21 cellular contexts compared by ENCODE assay signal in the genomic region with DNA sequence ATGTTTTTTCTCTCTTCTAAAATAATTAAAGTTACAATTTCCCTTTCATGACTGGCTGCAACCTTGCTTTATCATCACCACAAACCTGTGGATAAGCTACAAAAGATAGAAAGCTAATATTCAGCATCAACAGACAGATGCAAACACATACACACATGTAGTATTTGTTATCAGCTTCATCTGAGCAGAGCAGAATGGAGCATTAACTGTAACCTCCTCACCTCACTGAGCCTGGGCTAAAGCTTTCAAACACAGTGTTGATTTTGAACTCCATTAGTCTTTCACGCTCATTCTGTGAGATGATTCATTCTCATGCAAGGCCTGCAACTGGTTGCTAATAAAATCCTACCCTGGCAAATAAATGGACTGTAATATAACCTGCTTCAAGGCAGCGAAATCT.
"Had no signal": no experiment of that assay in that cellular context is flagged by ENCODE, and none has a peak within 500 bp of the region (broad histone marks: within the 10 kb centered on the region; RNA-seq: fewer than 3 reads in every experiment).

No MANE protein-coding gene starts in this region.

- H3K36me3 ChIP-seq: neutrophil, tibial artery had no signal

- ATAC-seq: activated CD4-positive, alpha-beta T cell treated with anti-CD3 and anti-CD28 coated beads for 36 hours; activated CD8-positive, alpha-beta memory T cell treated with anti-CD3 and anti-CD28 coated beads, Interleukin-2, amount 10 ng/mL, durations not matched to agents 7 days and 5 days; activated naive CD8-positive, alpha-beta T cell treated with anti-CD3 and anti-CD28 coated beads, Interleukin-2, amount 50 U/mL, for 24 hours; left colon had no signal

- H3K4me1 ChIP-seq: tibial artery had no signal

- FAIRE-seq: bronchial epithelial cell, frontal cortex, urothelium cell line had no signal

- H3K27ac ChIP-seq: epithelial cell of prostate, neutrophil, tibial artery had no signal

- H3K27me3 ChIP-seq: neutrophil, tibial artery had no signal

- DNase-seq: activated CD4-positive, alpha-beta memory T cell treated with anti-CD3 and anti-CD28 coated beads for 36 hours; activated CD4-positive, alpha-beta T cell treated with anti-CD3 and anti-CD28 coated beads for 36 hours; activated CD8-positive, alpha-beta memory T cell treated with anti-CD3 and anti-CD28 coated beads, Interleukin-2, amount 10 ng/mL, durations not matched to agents 7 days and 5 days; activated naive CD4-positive, alpha-beta T cell treated with anti-CD3 and anti-CD28 coated beads for 36 hours; activated naive CD8-positive, alpha-beta T cell treated with anti-CD3 and anti-CD28 coated beads, Interleukin-2, amount 50 U/mL, for 24 hours; activated T-cell treated with anti-CD3 and anti-CD28 coated beads, Interleukin-2, amount 50 U/mL, for 1 hour; aorta; effector memory CD4-positive, alpha-beta T cell; head of caudate nucleus; immature natural killer cell; left colon; retina; stimulated activated CD4-positive, alpha-beta T cell treated with anti-CD3 and anti-CD28 coated beads, Interleukin-4, amount 100 ng/mL, for 1 hour; stimulated activated naive CD4-positive, alpha-beta T cell; tibial artery had no signal

- H3K4me3 ChIP-seq: lung, tibial artery had no signal

- H3K9me3 ChIP-seq: neutrophil, tibial artery had no signal
